Comparison of ENCODE assay signal across 28 cellular contexts in genomic region chr2:72837171-72837570, GRCh38. TPM values are rescaled to one million over a fixed set of nuclear protein-coding genes. Genes with fewer than 3 reads are reported as not detected.
A peak's percentile ranks its signal among the peaks of the same experiment; 100 is the strongest.
DNase-seq lines count a peak whose midpoint lies in the region; ATAC-seq and TF ChIP-seq lines count a peak whose summit lies in the region.
"Had no signal": no experiment of that assay in that cellular context is flagged by ENCODE, and none has a peak within 500 bp of the region (broad histone marks: within the 10 kb centered on the region; RNA-seq: fewer than 3 reads in every experiment).

No MANE protein-coding gene starts in this region.

- ATAC-seq in foreskin keratinocyte: peak; percentile 51
- ATAC-seq in GM21367 (IDR thresholded peaks at IDR 0.05; ENCODE audit: unreplicated experiment): no peak
- no peak for ATAC-seq in GM21390 (IDR thresholded peaks at IDR 0.05; ENCODE audit: unreplicated experiment)
- ATAC-seq: CD8-positive, alpha-beta T cell; GM23338; heart right ventricle; naive thymus-derived CD8-positive, alpha-beta T cell; right cardiac atrium; stimulated activated naive CD8-positive, alpha-beta T cell treated with anti-CD3 and anti-CD28 coated beads, Interleukin-15, Interleukin-2, amounts not matched to agents 100 U/mL and 50 U/mL, for 24 hours had no signal

- intact Hi-C loops in posterior cingulate gyrus (cut with DNase I): no loop called here

- no peak overlapping the region for H3K27ac ChIP-seq in foreskin keratinocyte
- H3K27ac ChIP-seq: esophagus muscularis mucosa, heart right ventricle, thyroid gland had no signal

- no peak for TF ChIP-seq CTCF in choroid plexus epithelial cell (conservative IDR thresholded peaks at IDR 0.05; ENCODE audit: low read depth, low read length)
- no peak for TF ChIP-seq CTCF in foreskin keratinocyte (conservative IDR thresholded peaks at IDR 0.05)

- H3K4me3 ChIP-seq in choroid plexus epithelial cell (ENCODE audit: low read depth, low read length): no peak overlapping the region
- H3K4me3 ChIP-seq: esophagus muscularis mucosa, GM23338, heart right ventricle, thyroid gland had no signal

- no peaks in the 10 kb centered on the region for H3K27me3 ChIP-seq in foreskin keratinocyte
- H3K27me3 ChIP-seq: heart right ventricle, thyroid gland had no signal

- peak; percentile 33 for DNase-seq in ELR (ENCODE audit: low read depth)
- DNase-seq in NCI-H226: peak; percentile 42
- DNase-seq in choroid plexus epithelial cell (ENCODE audit: low read depth): peak; percentile 57
- no peak for DNase-seq in foreskin keratinocyte
- no peak for DNase-seq in posterior cingulate gyrus
- no peak for DNase-seq in DMS79 (lab: John Stamatoyannopoulos, UW)
- DNase-seq: activated CD4-positive, CD25-positive, alpha-beta regulatory T cell treated with anti-CD3 and anti-CD28 coated beads, Interleukin-2, amount 50 U/mL, for 72 hours; activated naive CD4-positive, alpha-beta T cell treated with Interleukin-2 at 50 U/mL for 16 hours; activated T-cell treated with anti-CD3 and anti-CD28 coated beads, Interleukin-2, amount 50 U/mL, for 48 hours; amygdala; CD8-positive, alpha-beta T cell; cerebellar nuclear complex; effector CD8-positive, alpha-beta T cell; heart right ventricle; naive thymus-derived CD8-positive, alpha-beta T cell; NCI-H1694; NCI-H2171 treated with DMSO at 0.1 percent for 48 hours; NCI-H774; right cardiac atrium; SHP77; stimulated activated CD4-positive, alpha-beta T cell treated with anti-CD3 and anti-CD28 coated beads, Interleukin-12 subunit alpha, Interleukin-12 subunit beta, amount 100 ng/mL, for 4 hours; stimulated activated CD4-positive, alpha-beta T cell treated with anti-CD3 and anti-CD28 coated beads, Interleukin-4, amount 100 ng/mL, for 4 hours; stimulated activated naive CD8-positive, alpha-beta T cell treated with anti-CD3 and anti-CD28 coated beads, Interleukin-15, Interleukin-2, amounts not matched to agents 100 U/mL and 50 U/mL, for 24 hours; thyroid gland had no signal

- no peaks in the 10 kb centered on the region for H3K4me1 ChIP-seq in foreskin keratinocyte
- H3K4me1 ChIP-seq: esophagus muscularis mucosa, heart right ventricle, thyroid gland had no signal

RNA-seq across cellular contexts. Expression of gene EXOC6B, which starts 11.3 kb away (rescaled TPM):
- 35.8 and 42.7 TPM in 2 replicates for total RNA-seq in foreskin keratinocyte
- polyA plus RNA-seq in foreskin keratinocyte: 9.0 and 9.2 TPM in 2 replicates

RNA-seq across cellular contexts. Expression of gene SPR, which starts 50.0 kb away (rescaled TPM):
- total RNA-seq in foreskin keratinocyte: 28.2 and 29.0 TPM in 2 replicates
- polyA plus RNA-seq in foreskin keratinocyte: 34.4 and 36.1 TPM in 2 replicates
- total RNA-seq: CD8-positive, alpha-beta T cell had no signal

Comparison
In these comparisons a context has a peak if more than half of its experiments do, and no peak if none do; other contexts are left out.
1. DNase-seq: peak in ELR (single experiment), NCI-H226 (single experiment) and choroid plexus epithelial cell (single experiment); none in foreskin keratinocyte (0 of 2), posterior cingulate gyrus (0 of 10) and DMS79 (single experiment).